Comparison of ENCODE assay signal across 12 cellular contexts in the genomic region with DNA sequence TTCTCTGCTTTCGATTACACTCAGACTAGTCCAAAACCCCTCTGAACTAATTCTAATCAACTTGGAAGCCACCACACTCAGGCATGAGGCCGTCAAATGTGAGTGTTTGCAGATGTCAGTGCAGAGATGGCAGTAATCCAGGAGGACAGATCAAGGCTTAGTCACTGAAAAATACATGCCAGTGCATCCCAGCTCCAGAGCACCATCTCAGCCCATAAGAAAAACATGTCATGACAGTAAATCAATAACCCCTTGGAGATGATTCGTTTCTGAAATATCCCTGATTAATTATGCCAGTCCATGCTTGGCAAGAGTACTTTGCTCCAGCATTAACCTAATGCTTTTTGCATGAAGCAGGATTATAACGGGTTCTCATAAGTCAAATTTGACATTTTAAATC.
A peak's percentile ranks its signal among the peaks of the same experiment; 100 is the strongest.
DNase-seq lines count a peak whose midpoint lies in the region; ATAC-seq and TF ChIP-seq lines count a peak whose summit lies in the region.
"Had no signal": no experiment of that assay in that cellular context is flagged by ENCODE, and none has a peak within 500 bp of the region (broad histone marks: within the 10 kb centered on the region; RNA-seq: fewer than 3 reads in every experiment).

No MANE protein-coding gene starts in this region.

- no peak for ATAC-seq in activated T-helper 17 cell treated with anti-CD3 and anti-CD28 coated beads, Interleukin-2, amount 50 U/mL, for 72 hours (replicated peaks)

- no peaks in the 10 kb centered on the region for H3K27me3 Mint-ChIP-seq in activated T-helper 17 cell treated with anti-CD3 and anti-CD28 coated beads, Interleukin-2, amount 50 U/mL, for 72 hours
- H3K27me3 Mint-ChIP-seq in nephron progenitor cell (ENCODE audit: low read depth, poor library complexity), result peaks cover 2% of the 10 kb centered on the region
- H3K27me3 Mint-ChIP-seq: activated naive CD8-positive, alpha-beta T cell had no signal

- H3K4me1 Mint-ChIP-seq in activated T-helper 17 cell treated with anti-CD3 and anti-CD28 coated beads, Interleukin-2, amount 50 U/mL, for 72 hours, result no peaks in the 10 kb centered on the region
- H3K4me1 Mint-ChIP-seq in nephron progenitor cell, result no peaks in the 10 kb centered on the region

- H3K4me3 Mint-ChIP-seq in activated T-helper 17 cell treated with anti-CD3 and anti-CD28 coated beads, Interleukin-2, amount 50 U/mL, for 72 hours, result no peak overlapping the region
- H3K4me3 Mint-ChIP-seq in nephron progenitor cell, result no peak overlapping the region
- H3K4me3 Mint-ChIP-seq: activated naive CD8-positive, alpha-beta T cell had no signal

- TF ChIP-seq CTCF in epithelial cell of proximal tubule (conservative IDR thresholded peaks at IDR 0.05; ENCODE audit: low read depth, low read length), result no peak
- TF ChIP-seq CTCF in nephron progenitor cell (IDR thresholded peaks at IDR 0.05), result no peak

- peak; percentile 73 for DNase-seq in ELR (ENCODE audit: low read depth)
- peak; percentile 98 for DNase-seq in NCI-H446 treated with DMSO at 0.1 percent for 48 hours (lab: John Stamatoyannopoulos, UW)
- DNase-seq in epithelial cell of proximal tubule (ENCODE audit: low read depth), result peak; percentile 35
- DNase-seq in mucosa of gallbladder (ENCODE audit: low spot score), result peak; percentile 16
- DNase-seq in GF-D8 (lab: John Stamatoyannopoulos, UW), result no peak
- no peak for DNase-seq in NCI-H187 (lab: John Stamatoyannopoulos, UW)
- no peak for DNase-seq in nephron progenitor cell
- DNase-seq: activated CD4-positive, alpha-beta T cell treated with anti-CD3 and anti-CD28 coated beads for 48 hours; GOT3; stimulated activated CD4-positive, alpha-beta T cell treated with anti-CD3 and anti-CD28 coated beads, Interleukin-2, amount 100 ng/mL, for 24 hours had no signal

- H3K27ac Mint-ChIP-seq in activated T-helper 17 cell treated with anti-CD3 and anti-CD28 coated beads, Interleukin-2, amount 50 U/mL, for 72 hours, result no peak overlapping the region
- H3K27ac Mint-ChIP-seq in nephron progenitor cell, result no peak overlapping the region
- H3K27ac Mint-ChIP-seq: activated naive CD8-positive, alpha-beta T cell had no signal

- no peaks in the 10 kb centered on the region for H3K36me3 Mint-ChIP-seq in activated T-helper 17 cell treated with anti-CD3 and anti-CD28 coated beads, Interleukin-2, amount 50 U/mL, for 72 hours (ENCODE audit: low read depth)
- peaks cover 22% of the 10 kb centered on the region for H3K36me3 Mint-ChIP-seq in nephron progenitor cell (ENCODE audit: low read depth)

- H3K4me3 ChIP-seq in epithelial cell of proximal tubule (ENCODE audit: low read depth, low read length), result no peak overlapping the region

- no peaks in the 10 kb centered on the region for H3K9me3 Mint-ChIP-seq in activated T-helper 17 cell treated with anti-CD3 and anti-CD28 coated beads, Interleukin-2, amount 50 U/mL, for 72 hours
- H3K9me3 Mint-ChIP-seq in nephron progenitor cell, result peaks cover 6% of the 10 kb centered on the region

Comparison
In these comparisons a context has a peak if more than half of its experiments do, and no peak if none do; other contexts are left out.
1. DNase-seq: peak in ELR (single experiment), NCI-H446 treated with DMSO at 0.1 percent for 48 hours (single experiment), epithelial cell of proximal tubule (single experiment) and mucosa of gallbladder (single experiment); none in GF-D8 (single experiment), NCI-H187 (0 of 2) and nephron progenitor cell (single experiment).